Comparison of ENCODE assay signal across 9 cellular contexts in the genomic region with DNA sequence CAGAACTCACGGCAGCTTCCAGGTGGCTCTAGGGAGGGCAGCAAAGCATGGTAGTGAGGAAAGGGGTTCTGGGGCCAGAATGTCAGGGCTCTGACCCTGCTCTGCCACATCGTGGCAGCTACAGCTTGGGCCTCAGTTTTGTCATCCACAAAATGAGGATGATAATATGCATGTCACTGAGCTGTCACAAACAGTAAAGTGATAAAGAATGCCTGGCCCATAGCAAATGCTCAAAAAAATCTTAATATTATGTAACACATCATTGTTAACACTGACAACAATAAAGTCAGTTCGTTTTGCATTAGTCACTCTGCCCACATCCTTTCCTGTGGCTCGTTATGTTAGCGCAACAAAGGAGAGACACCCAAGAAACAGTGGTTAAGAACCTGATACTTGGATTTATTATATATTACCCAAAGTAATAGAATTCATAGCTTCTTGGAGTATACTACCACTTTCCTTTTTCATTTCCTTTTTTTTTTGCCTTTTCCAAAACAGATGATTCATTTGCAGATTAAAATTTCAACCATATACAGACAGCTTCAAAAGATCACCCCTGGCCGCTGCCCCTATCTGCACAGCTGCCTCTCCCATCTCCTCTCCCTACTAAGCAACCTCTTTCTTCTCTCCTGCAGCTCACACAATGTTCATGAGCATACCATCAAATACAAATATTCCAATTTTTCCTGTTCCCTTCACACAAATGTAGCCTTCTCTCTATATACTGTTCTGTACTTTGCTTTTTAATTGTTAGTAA. TPM values are rescaled to one million over a fixed set of nuclear protein-coding genes. Genes with fewer than 3 reads are reported as not detected.
A peak's percentile ranks its signal among the peaks of the same experiment; 100 is the strongest.
DNase-seq lines count a peak whose midpoint lies in the region; ATAC-seq and TF ChIP-seq lines count a peak whose summit lies in the region.
"Had no signal": no experiment of that assay in that cellular context is flagged by ENCODE, and none has a peak within 500 bp of the region (broad histone marks: within the 10 kb centered on the region; RNA-seq: fewer than 3 reads in every experiment).

No MANE protein-coding gene starts in this region.

- H3K4me3 ChIP-seq in OCI-LY7 (ENCODE audit: low read depth, low read length, poor library complexity, severe bottlenecking) = no peak overlapping the region
- H3K4me3 ChIP-seq: lung had no signal

- CTCF ChIA-PET in activated CD8-positive, alpha-beta T cell treated with anti-CD3 and anti-CD28 coated beads for 36 hours (lab: Charles Lee) = interaction anchor here (0.7 to 2.8 kb wide), 5 partner anchors 15 to 143 kb away, joined by 3 to 11 read pairs (median 3); no protein-coding TSS in a partner anchor
- CTCF ChIA-PET in OCI-LY7 (lab: Charles Lee; ENCODE audit: unreplicated experiment) = no interaction called here

- no peaks in the 10 kb centered on the region for H4K20me1 ChIP-seq in OCI-LY7 (ENCODE audit: insufficient read depth, low read length)

- H3K4me2 ChIP-seq in OCI-LY7 (ENCODE audit: low read length) = no peak overlapping the region

- H3K9me2 ChIP-seq in OCI-LY7 (ENCODE audit: insufficient read depth, low read length) = no peaks in the 10 kb centered on the region

- no peak overlapping the region for H3K27ac ChIP-seq in OCI-LY7 (ENCODE audit: low read depth, low read length, poor library complexity, severe bottlenecking)

- BruUV-seq in OCI-LY7 (replicated peaks; lab: Mats Ljungman, UMichigan) = no TSS peak

- TF ChIP-seq CTCF in activated CD8-positive, alpha-beta T cell treated with anti-CD3 and anti-CD28 coated beads for 36 hours (IDR thresholded peaks at IDR 0.05) = no peak
- TF ChIP-seq CTCF in OCI-LY7 (conservative IDR thresholded peaks at IDR 0.05; ENCODE audit: low read length) = no peak

- POLR2A ChIA-PET in activated CD8-positive, alpha-beta T cell treated with anti-CD3 and anti-CD28 coated beads for 36 hours (lab: Charles Lee) = interaction anchor here (0.6 kb wide), 2 partner anchors 20 to 314 kb away, joined by 3 read pairs; no protein-coding TSS in a partner anchor
- POLR2A ChIA-PET in naive thymus-derived CD8-positive, alpha-beta T cell (lab: Charles Lee) = interaction anchor here (1.4 kb wide), 1 partner anchor 11 kb away, joined by 3 read pairs; no protein-coding TSS in a partner anchor
- POLR2A ChIA-PET in OCI-LY7 (lab: Charles Lee) = no interaction called here

- ATAC-seq in GM18519 (IDR thresholded peaks at IDR 0.05; ENCODE audit: low FRiP score, unreplicated experiment) (peak; percentile 39), HG03432 (IDR thresholded peaks at IDR 0.05; ENCODE audit: unreplicated experiment) (peak; percentile 62), HG02763 (IDR thresholded peaks at IDR 0.05; ENCODE audit: unreplicated experiment) (no peak), GM19455 (IDR thresholded peaks at IDR 0.05; ENCODE audit: unreplicated experiment) (no peak)
- peak; percentile 83 for ATAC-seq in activated CD8-positive, alpha-beta T cell treated with anti-CD3 and anti-CD28 coated beads for 36 hours
- ATAC-seq in naive thymus-derived CD8-positive, alpha-beta T cell = peak; percentile 90 to 94

- H2AFZ ChIP-seq in OCI-LY7 (ENCODE audit: low read length) = no peak overlapping the region

- H3K27ac Mint-ChIP-seq in activated CD8-positive, alpha-beta T cell treated with anti-CD3 and anti-CD28 coated beads for 36 hours = no peak overlapping the region
- peak overlapping the region; percentile 0 to 90 (median 74) for H3K27ac Mint-ChIP-seq in naive thymus-derived CD8-positive, alpha-beta T cell

- no peak overlapping the region for H3K4me3 Mint-ChIP-seq in activated CD8-positive, alpha-beta T cell treated with anti-CD3 and anti-CD28 coated beads for 36 hours
- peak overlapping the region in 9 of 10 donors; percentile 1 to 73 (median 52) for H3K4me3 Mint-ChIP-seq in naive thymus-derived CD8-positive, alpha-beta T cell

- no peaks in the 10 kb centered on the region for H3K36me3 Mint-ChIP-seq in activated CD8-positive, alpha-beta T cell treated with anti-CD3 and anti-CD28 coated beads for 36 hours (ENCODE audit: low read depth)
- peaks cover 0 to 5% (median 3%) of the 10 kb centered on the region in 3 donors for H3K36me3 Mint-ChIP-seq in naive thymus-derived CD8-positive, alpha-beta T cell

- H3K4me1 ChIP-seq in OCI-LY7 (ENCODE audit: insufficient read depth, low read length, poor library complexity, severe bottlenecking) = no peaks in the 10 kb centered on the region

- peaks cover 32% of the 10 kb centered on the region for H3K4me1 Mint-ChIP-seq in activated CD8-positive, alpha-beta T cell treated with anti-CD3 and anti-CD28 coated beads for 36 hours (ENCODE audit: low read depth)
- peaks cover 24 to 49% (median 40%) of the 10 kb centered on the region in 4 donors for H3K4me1 Mint-ChIP-seq in naive thymus-derived CD8-positive, alpha-beta T cell

- peak; percentile 80 for DNase-seq in activated CD8-positive, alpha-beta T cell treated with anti-CD3 and anti-CD28 coated beads for 36 hours
- peak in 8 of 10 donors; percentile 7 to 77 (median 50) for DNase-seq in naive thymus-derived CD8-positive, alpha-beta T cell
- DNase-seq in OCI-LY7 (ENCODE audit: low spot score) (no peak), foreskin melanocyte (no peak)

- H3K79me2 ChIP-seq in OCI-LY7 (ENCODE audit: insufficient read depth, low read depth, low read length) = no peaks in the 10 kb centered on the region

- H3K9me3 Mint-ChIP-seq in activated CD8-positive, alpha-beta T cell treated with anti-CD3 and anti-CD28 coated beads for 36 hours = peaks cover 5% of the 10 kb centered on the region
- H3K9me3 Mint-ChIP-seq in naive thymus-derived CD8-positive, alpha-beta T cell = peaks cover 0 to 14% (median 7%) of the 10 kb centered on the region in 9 donors

- intact Hi-C loops in activated CD8-positive, alpha-beta T cell treated with anti-CD3 and anti-CD28 coated beads for 36 hours (cut with micrococcal nuclease) = no loop called here
- intact Hi-C loops in OCI-LY7 (cut with micrococcal nuclease; ENCODE audit: unreplicated experiment) = no loop called here

- no peaks in the 10 kb centered on the region for H3K9me3 ChIP-seq in OCI-LY7 (ENCODE audit: low read length)

- no peaks in the 10 kb centered on the region for H3K36me3 ChIP-seq in OCI-LY7 (ENCODE audit: insufficient read depth, low read length)

- H3K27me3 Mint-ChIP-seq in activated CD8-positive, alpha-beta T cell treated with anti-CD3 and anti-CD28 coated beads for 36 hours = no peaks in the 10 kb centered on the region
- H3K27me3 Mint-ChIP-seq in naive thymus-derived CD8-positive, alpha-beta T cell = no peaks in the 10 kb centered on the region

RNA-seq across cellular contexts. Expression of gene DDC, which starts 45.5 kb away (rescaled TPM):
- total RNA-seq in activated CD8-positive, alpha-beta T cell treated with anti-CD3 and anti-CD28 coated beads for 36 hours = 1 to 10 TPM in 1 of 2 experiments, under 1 TPM in 1; 0.36 to 1.2 TPM
- not detected for total RNA-seq in naive thymus-derived CD8-positive, alpha-beta T cell
- not detected for polyA plus RNA-seq in naive thymus-derived CD8-positive, alpha-beta T cell
- total RNA-seq in OCI-LY7 (2014; rRNA removed; shearing (Covaris generic)) = not detected in 2 replicates
- not detected in 2 replicates for total RNA-seq in OCI-LY7 (2022)

Comparison
In these comparisons a context has a peak if more than half of its experiments do, and no peak if none do; other contexts are left out.
1. ATAC-seq: peak in GM18519 (single experiment), HG03432 (single experiment), activated CD8-positive, alpha-beta T cell treated with anti-CD3 and anti-CD28 coated beads for 36 hours (single experiment) and naive thymus-derived CD8-positive, alpha-beta T cell (2 of 2); none in HG02763 (single experiment) and GM19455 (single experiment).
2. DNase-seq: peak in activated CD8-positive, alpha-beta T cell treated with anti-CD3 and anti-CD28 coated beads for 36 hours (single experiment) and naive thymus-derived CD8-positive, alpha-beta T cell (8 of 10); none in OCI-LY7 (single experiment) and foreskin melanocyte (single experiment).